ENCODE assay signal across 1 cellular context in the genomic region with DNA sequence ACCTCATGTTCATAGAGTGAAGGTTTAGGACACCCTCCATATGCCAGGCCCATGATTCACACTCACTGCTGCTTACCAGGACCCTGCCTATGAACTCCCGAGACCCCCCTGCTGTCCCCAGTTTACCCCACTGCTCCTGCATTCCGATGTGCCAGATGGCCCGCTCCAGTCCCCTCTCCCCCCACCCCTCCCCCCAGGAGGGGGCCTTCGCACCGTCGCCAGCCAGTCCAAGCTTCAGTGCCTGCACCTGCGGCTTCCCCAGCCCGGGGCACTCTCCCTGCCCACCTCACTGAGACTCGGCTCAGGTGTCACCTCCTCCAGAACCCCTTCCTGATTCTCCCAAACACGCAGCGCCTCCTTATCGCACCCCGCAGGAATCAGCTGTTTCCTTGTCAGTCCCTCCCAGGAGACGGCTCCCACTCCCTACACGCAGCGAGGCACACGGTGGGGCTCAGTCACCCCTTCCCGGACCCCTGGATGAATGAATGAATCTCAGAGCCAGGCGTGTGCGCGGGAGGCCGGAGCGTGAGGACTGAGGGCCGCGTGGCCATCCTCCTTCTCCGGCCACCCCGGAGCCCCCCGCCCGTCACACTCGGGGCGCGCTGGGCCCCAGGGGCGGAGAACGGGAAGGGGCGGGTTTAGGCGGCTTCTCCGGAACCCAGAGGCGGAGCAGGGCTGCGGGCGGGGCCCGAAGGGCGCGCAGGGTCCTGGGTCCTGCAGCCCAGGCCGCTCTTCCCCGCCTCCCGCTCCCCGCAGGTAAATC.
TF ChIP-seq lines count a peak whose summit lies in the region.

No MANE protein-coding gene starts in this region.

TF ChIP-seq in HEK293, 187 proteins besides CTCF, POLR2A, EP300 and RAD21 (continued from another document):
- TF ChIP-seq MYNN (tag by site-specific recombination; IDR thresholded peaks at IDR 0.05; ENCODE audit: borderline replicate concordance): no peak
- TF ChIP-seq, protein P1, sequence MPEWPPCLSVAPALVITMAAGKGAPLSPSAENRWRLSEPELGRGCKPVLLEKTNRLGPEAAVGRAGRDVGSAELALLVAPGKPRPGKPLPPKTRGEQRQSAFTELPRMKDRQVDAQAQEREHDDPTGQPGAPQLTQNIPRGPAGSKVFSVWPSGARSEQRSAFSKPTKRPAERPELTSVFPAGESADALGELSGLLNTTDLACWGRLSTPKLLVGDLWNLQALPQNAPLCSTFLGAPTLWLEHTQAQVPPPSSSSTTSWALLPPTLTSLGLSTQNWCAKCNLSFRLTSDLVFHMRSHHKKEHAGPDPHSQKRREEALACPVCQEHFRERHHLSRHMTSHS (tag by site-specific recombination; IDR thresholded peaks at IDR 0.05): no peak
- peak; percentile 94 for TF ChIP-seq ZBTB8A (tag by site-specific recombination; IDR thresholded peaks at IDR 0.05)
- TF ChIP-seq ZNF629 (tag by site-specific recombination; IDR thresholded peaks at IDR 0.05): peak; percentile 38; the same call in 1 of the 2 replicates
- no peak for TF ChIP-seq ZNF366 (tag by site-specific recombination; conservative IDR thresholded peaks at IDR 0.05)
- TF ChIP-seq KLF8 (tag by site-specific recombination; IDR thresholded peaks at IDR 0.05): peak; percentile 74
- peak; percentile 44; the same call in 1 of the 2 replicates for TF ChIP-seq EGR2 (tag by site-specific recombination; IDR thresholded peaks at IDR 0.05; ENCODE audit: low read depth)
- TF ChIP-seq ZNF561 (tag by site-specific recombination; IDR thresholded peaks at IDR 0.05; ENCODE audit: borderline replicate concordance): 0 out of 2 replicates have a peak, but pooled peaks have one; percentile 41
- TF ChIP-seq, protein P2, sequence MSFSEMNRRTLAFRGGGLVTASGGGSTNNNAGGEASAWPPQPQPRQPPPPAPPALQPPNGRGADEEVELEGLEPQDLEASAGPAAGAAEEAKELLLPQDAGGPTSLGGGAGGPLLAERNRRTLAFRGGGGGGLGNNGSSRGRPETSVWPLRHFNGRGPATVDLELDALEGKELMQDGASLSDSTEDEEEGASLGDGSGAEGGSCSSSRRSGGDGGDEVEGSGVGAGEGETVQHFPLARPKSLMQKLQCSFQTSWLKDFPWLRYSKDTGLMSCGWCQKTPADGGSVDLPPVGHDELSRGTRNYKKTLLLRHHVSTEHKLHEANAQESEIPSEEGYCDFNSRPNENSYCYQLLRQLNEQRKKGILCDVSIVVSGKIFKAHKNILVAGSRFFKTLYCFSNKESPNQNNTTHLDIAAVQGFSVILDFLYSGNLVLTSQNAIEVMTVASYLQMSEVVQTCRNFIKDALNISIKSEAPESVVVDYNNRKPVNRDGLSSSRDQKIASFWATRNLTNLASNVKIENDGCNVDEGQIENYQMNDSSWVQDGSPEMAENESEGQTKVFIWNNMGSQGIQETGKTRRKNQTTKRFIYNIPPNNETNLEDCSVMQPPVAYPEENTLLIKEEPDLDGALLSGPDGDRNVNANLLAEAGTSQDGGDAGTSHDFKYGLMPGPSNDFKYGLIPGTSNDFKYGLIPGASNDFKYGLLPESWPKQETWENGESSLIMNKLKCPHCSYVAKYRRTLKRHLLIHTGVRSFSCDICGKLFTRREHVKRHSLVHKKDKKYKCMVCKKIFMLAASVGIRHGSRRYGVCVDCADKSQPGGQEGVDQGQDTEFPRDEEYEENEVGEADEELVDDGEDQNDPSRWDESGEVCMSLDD (tag by site-specific recombination; IDR thresholded peaks at IDR 0.05): peak; percentile 94
- TF ChIP-seq, protein P3, sequence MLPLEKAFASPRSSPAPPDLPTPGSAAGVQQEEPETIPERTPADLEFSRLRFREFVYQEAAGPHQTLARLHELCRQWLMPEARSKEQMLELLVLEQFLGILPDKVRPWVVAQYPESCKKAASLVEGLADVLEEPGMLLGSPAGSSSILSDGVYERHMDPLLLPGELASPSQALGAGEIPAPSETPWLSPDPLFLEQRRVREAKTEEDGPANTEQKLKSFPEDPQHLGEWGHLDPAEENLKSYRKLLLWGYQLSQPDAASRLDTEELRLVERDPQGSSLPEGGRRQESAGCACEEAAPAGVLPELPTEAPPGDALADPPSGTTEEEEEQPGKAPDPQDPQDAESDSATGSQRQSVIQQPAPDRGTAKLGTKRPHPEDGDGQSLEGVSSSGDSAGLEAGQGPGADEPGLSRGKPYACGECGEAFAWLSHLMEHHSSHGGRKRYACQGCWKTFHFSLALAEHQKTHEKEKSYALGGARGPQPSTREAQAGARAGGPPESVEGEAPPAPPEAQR (tag by site-specific recombination; IDR thresholded peaks at IDR 0.05): no peak
- peak; percentile 99 for TF ChIP-seq ZNF335 (tag by site-specific recombination; conservative IDR thresholded peaks at IDR 0.05)
- TF ChIP-seq, protein P4, sequence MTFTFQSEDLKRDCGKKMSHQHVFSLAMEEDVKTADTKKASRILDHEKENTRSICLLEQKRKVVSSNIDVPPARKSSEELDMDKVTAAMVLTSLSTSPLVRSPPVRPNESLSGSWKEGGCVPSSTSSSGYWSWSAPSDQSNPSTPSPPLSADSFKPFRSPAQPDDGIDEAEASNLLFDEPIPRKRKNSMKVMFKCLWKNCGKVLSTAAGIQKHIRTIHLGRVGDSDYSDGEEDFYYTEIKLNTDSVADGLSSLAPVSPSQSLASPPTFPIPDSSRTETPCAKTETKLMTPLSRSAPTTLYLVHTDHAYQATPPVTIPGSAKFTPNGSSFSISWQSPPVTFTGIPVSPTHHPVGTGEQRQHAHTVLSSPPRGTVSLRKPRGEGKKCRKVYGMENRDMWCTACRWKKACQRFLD (tag by site-specific recombination; IDR thresholded peaks at IDR 0.05): no peak
- TF ChIP-seq KLF7 (tag by site-specific recombination; IDR thresholded peaks at IDR 0.05; ENCODE audit: borderline replicate concordance): peak; percentile 70; the same call in 1 of the 2 replicates
- no peak for TF ChIP-seq ZNF404 (tag by site-specific recombination; IDR thresholded peaks at IDR 0.05)
- TF ChIP-seq ZNF585B (tag by site-specific recombination; IDR thresholded peaks at IDR 0.05): no peak
- no peak for TF ChIP-seq ZNF146 (tag by site-specific recombination; IDR thresholded peaks at IDR 0.05)
- TF ChIP-seq ZBTB20 (tag by site-specific recombination; IDR thresholded peaks at IDR 0.05): peak; percentile 92
- TF ChIP-seq ZNF48 (tag by site-specific recombination; IDR thresholded peaks at IDR 0.05): no peak
- TF ChIP-seq, protein P5, sequence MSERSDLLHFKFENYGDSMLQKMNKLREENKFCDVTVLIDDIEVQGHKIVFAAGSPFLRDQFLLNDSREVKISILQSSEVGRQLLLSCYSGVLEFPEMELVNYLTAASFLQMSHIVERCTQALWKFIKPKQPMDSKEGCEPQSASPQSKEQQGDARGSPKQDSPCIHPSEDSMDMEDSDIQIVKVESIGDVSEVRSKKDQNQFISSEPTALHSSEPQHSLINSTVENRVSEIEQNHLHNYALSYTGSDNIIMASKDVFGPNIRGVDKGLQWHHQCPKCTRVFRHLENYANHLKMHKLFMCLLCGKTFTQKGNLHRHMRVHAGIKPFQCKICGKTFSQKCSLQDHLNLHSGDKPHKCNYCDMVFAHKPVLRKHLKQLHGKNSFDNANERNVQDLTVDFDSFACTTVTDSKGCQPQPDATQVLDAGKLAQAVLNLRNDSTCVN (tag by site-specific recombination; optimal IDR thresholded peaks at IDR 0.05): peak; percentile 69
- no peak for TF ChIP-seq ZNF830 (tag by site-specific recombination; IDR thresholded peaks at IDR 0.05; ENCODE audit: low read depth)
- TF ChIP-seq ZNF394 (tag by site-specific recombination; IDR thresholded peaks at IDR 0.05; ENCODE audit: borderline replicate concordance): 0 out of 2 replicates have a peak, but pooled peaks have one; percentile 20
- peak; percentile 65; the same call in 1 of the 2 replicates for TF ChIP-seq ZNF24 (tag by site-specific recombination; IDR thresholded peaks at IDR 0.05)
- peak; percentile 61 for TF ChIP-seq ZBTB17 (tag by site-specific recombination; IDR thresholded peaks at IDR 0.05)
- peak; percentile 38; the same call in 1 of the 2 replicates for TF ChIP-seq ZNF239 (tag by site-specific recombination; IDR thresholded peaks at IDR 0.05)
- no peak for TF ChIP-seq ZNF37A (tag by site-specific recombination; IDR thresholded peaks at IDR 0.05)
- peak; percentile 75 for TF ChIP-seq ZFHX2 (tag by site-specific recombination; conservative IDR thresholded peaks at IDR 0.05)
- no peak; the same call in 1 of the 2 replicates for TF ChIP-seq OSR2 (tag by site-specific recombination; IDR thresholded peaks at IDR 0.05)
TF ChIP-seq in HEK293: peak in this region for 45.
